ENCODE assay signal across 1 cellular context in genomic region chr1:3869751-3870301, GRCh38.
TF ChIP-seq lines count a peak whose summit lies in the region.

No MANE protein-coding gene starts in this region.

TF ChIP-seq in K562, 482 proteins besides CTCF, POLR2A, EP300 and RAD21 (continued from another document and continues in another):
- TF ChIP-seq MAX (CRISPR knock-in tag; IDR thresholded peaks at IDR 0.05) (peak; percentile 89), POLR2G (IDR thresholded peaks at IDR 0.05; ENCODE audit: low read depth, low read length) (0 out of 2 replicates have a peak, but pooled peaks have one; percentile 31), RCOR1 (IDR thresholded peaks at IDR 0.05; ENCODE audit: borderline replicate concordance in 1 of 2, low read depth in 2 of 2, low read length in 2 of 2) (peak in 1 of 2 experiments; percentile 37; a peak in 1 of 4 replicates), SP1 (CRISPR knock-in tag; IDR thresholded peaks at IDR 0.05) (peak; percentile 67; the same call in 1 of the 2 replicates), PHF8 (IDR thresholded peaks at IDR 0.05; ENCODE audit: borderline replicate concordance, low read length) (peak; percentile 16; the same call in 1 of the 2 replicates), CTCFL (IDR thresholded peaks at IDR 0.05; ENCODE audit: borderline replicate concordance, insufficient read depth, low read depth, low read length, poor library complexity, severe bottlenecking) (peak; percentile 47), KLF1 (tag; IDR thresholded peaks at IDR 0.05) (peak; percentile 58; the same call in 1 of the 2 replicates), CBFA2T3 (IDR thresholded peaks at IDR 0.05) (peak; percentile 76), MTA3 (IDR thresholded peaks at IDR 0.05; ENCODE audit: borderline replicate concordance) (0 out of 2 replicates have a peak, but pooled peaks have one; percentile 35), SMARCA4 (IDR thresholded peaks at IDR 0.05) (0 out of 2 replicates have a peak, but pooled peaks have one; percentile 17), ZBTB9 (CRISPR knock-in tag; IDR thresholded peaks at IDR 0.05) (no peak), ZNF408 (CRISPR knock-in tag; IDR thresholded peaks at IDR 0.05; ENCODE audit: low read depth) (no peak), ARID1B (IDR thresholded peaks at IDR 0.05) (0 out of 2 replicates have a peak, but pooled peaks have one; percentile 20), ZNF398 (CRISPR knock-in tag; IDR thresholded peaks at IDR 0.05) (no peak), NRF1 (conservative IDR thresholded peaks at IDR 0.05 in 1 of 2, IDR thresholded peaks at IDR 0.05 in 1 of 2) (peak; percentile 35 to 48; a peak in 3 of 4 replicates), NR2F6 (CRISPR knock-in tag; IDR thresholded peaks at IDR 0.05) (no peak), PTBP1 (IDR thresholded peaks at IDR 0.05; ENCODE audit: low read depth, low read length) (0 out of 2 replicates have a peak, but pooled peaks have one; percentile 28), MEF2A (IDR thresholded peaks at IDR 0.05; ENCODE audit: control insufficient read depth, low read depth, low read length) (no peak), EHMT2 (IDR thresholded peaks at IDR 0.05) (no peak), NEUROD1 (IDR thresholded peaks at IDR 0.05; ENCODE audit: borderline replicate concordance, low read depth, low read length, partially characterized antibody) (peak; percentile 60), CBX5 (IDR thresholded peaks at IDR 0.05; ENCODE audit: borderline replicate concordance, low read depth) (no peak), TEAD4 (IDR thresholded peaks at IDR 0.05; ENCODE audit: low read length) (peak; percentile 29; the same call in 1 of the 2 replicates), TEAD4 (CRISPR knock-in tag; IDR thresholded peaks at IDR 0.05; ENCODE audit: borderline replicate concordance) (no peak), MEIS2 (IDR thresholded peaks at IDR 0.05; ENCODE audit: partially characterized antibody) (peak; percentile 19), HDAC2 (IDR thresholded peaks at IDR 0.05) (0 out of 2 replicates have a peak, but pooled peaks have one; percentile 52), TCF7L2 (IDR thresholded peaks at IDR 0.05; ENCODE audit: low read depth, low read length) (no peak), BRF1 (IDR thresholded peaks at IDR 0.05; ENCODE audit: borderline replicate concordance, extremely low read depth, insufficient read length) (no peak), ZNF24 (IDR thresholded peaks at IDR 0.05) (no peak), PURB (CRISPR knock-in tag; IDR thresholded peaks at IDR 0.05; ENCODE audit: low read depth) (no peak), TCF3 (CRISPR knock-in tag; IDR thresholded peaks at IDR 0.05) (peak; percentile 49; the same call in 1 of the 2 replicates), PKNOX1 (IDR thresholded peaks at IDR 0.05) (peak; percentile 9; the same call in 1 of the 2 replicates), KLF13 (tag; IDR thresholded peaks at IDR 0.05; ENCODE audit: borderline replicate concordance, low read depth) (peak; percentile 57; the same call in 1 of the 2 replicates), MTF1 (CRISPR knock-in tag; IDR thresholded peaks at IDR 0.05; ENCODE audit: borderline replicate concordance) (no peak), SMC3 (conservative IDR thresholded peaks at IDR 0.05; ENCODE audit: insufficient read depth, low read depth, low read length) (peak; percentile 58), SRSF1 (IDR thresholded peaks at IDR 0.05; ENCODE audit: low read depth, low read length) (no peak), JUN (IDR thresholded peaks at IDR 0.05; ENCODE audit: borderline replicate concordance, low read depth, low read length) (no peak), JUN (CRISPR knock-in tag; IDR thresholded peaks at IDR 0.05; ENCODE audit: borderline replicate concordance) (no peak), CBFA2T2 (conservative IDR thresholded peaks at IDR 0.05) (peak; percentile 63), MNT (conservative IDR thresholded peaks at IDR 0.05) (no peak; a peak in 1 of 4 replicates), TFAP4 (CRISPR knock-in tag; IDR thresholded peaks at IDR 0.05; ENCODE audit: borderline replicate concordance) (peak; percentile 91), SIN3A (IDR thresholded peaks at IDR 0.05; ENCODE audit: borderline replicate concordance in 2 of 2, control insufficient read depth in 1 of 2, low read depth in 2 of 2, low read length in 2 of 2) (peak; percentile 41 to 60; a peak in 2 of 4 replicates), CUX1 (CRISPR knock-in tag; IDR thresholded peaks at IDR 0.05) (no peak), MAFG (tag; conservative IDR thresholded peaks at IDR 0.05) (no peak), IFI16 (CRISPR knock-in tag; IDR thresholded peaks at IDR 0.05) (no peak)
- TF ChIP-seq, protein P1, sequence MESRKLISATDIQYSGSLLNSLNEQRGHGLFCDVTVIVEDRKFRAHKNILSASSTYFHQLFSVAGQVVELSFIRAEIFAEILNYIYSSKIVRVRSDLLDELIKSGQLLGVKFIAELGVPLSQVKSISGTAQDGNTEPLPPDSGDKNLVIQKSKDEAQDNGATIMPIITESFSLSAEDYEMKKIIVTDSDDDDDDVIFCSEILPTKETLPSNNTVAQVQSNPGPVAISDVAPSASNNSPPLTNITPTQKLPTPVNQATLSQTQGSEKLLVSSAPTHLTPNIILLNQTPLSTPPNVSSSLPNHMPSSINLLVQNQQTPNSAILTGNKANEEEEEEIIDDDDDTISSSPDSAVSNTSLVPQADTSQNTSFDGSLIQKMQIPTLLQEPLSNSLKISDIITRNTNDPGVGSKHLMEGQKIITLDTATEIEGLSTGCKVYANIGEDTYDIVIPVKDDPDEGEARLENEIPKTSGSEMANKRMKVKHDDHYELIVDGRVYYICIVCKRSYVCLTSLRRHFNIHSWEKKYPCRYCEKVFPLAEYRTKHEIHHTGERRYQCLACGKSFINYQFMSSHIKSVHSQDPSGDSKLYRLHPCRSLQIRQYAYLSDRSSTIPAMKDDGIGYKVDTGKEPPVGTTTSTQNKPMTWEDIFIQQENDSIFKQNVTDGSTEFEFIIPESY (CRISPR knock-in tag; IDR thresholded peaks at IDR 0.05) = peak; percentile 44; the same call in 1 of the 2 replicates
- TF ChIP-seq, protein P2, sequence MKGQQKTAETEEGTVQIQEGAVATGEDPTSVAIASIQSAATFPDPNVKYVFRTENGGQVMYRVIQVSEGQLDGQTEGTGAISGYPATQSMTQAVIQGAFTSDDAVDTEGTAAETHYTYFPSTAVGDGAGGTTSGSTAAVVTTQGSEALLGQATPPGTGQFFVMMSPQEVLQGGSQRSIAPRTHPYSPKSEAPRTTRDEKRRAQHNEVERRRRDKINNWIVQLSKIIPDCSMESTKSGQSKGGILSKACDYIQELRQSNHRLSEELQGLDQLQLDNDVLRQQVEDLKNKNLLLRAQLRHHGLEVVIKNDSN (CRISPR knock-in tag; IDR thresholded peaks at IDR 0.05) = peak; percentile 39
